In the genomic region with DNA sequence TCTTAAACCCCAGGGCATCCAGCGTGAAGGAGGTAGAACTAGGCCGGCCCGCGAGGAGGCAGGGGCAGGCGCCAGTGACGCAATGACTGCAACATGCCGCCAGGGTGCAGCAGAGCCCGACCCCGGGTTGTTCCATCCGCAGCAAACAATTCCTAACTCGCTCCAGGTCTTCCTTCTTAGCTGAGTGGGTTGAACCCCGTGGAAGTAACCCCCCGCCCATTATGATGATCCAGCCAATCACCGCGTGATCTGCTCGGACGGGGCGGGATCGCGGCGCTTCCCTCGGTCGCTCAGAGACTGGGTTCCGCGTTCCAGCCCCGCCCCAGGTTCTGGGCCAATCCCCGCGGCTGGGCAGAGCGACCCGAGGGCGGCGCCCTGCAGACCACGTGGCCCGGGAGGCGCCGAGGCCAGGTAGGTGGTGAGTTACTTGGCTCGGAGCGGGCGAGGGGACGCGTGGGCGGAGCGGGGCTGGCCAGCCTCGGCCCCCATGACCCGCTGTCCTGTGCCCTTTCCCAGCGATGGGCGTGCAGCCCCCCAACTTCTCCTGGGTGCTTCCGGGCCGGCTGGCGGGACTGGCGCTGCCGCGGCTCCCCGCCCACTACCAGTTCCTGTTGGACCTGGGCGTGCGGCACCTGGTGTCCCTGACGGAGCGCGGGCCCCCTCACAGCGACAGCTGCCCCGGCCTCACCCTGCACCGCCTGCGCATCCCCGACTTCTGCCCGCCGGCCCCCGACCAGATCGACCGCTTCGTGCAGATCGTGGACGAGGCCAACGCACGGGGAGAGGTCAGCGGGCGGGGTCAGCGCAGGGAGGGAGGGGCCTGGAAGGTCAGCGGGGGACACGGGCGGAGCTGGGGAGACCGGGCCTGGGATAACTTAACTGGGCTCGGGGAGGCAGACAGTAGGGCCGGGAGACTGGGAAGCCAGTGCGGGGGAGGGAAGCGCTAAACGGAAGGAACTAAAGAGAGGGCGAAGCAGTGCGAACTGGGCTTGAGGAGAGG, we compare ENCODE assay signal across 1 cellular context.
A peak's percentile ranks its signal among the peaks of the same experiment; 100 is the strongest.
TF ChIP-seq lines count a peak whose summit lies in the region.

A gene (plus strand): TSS at position 380 of the 1,000 bp plus-strand sequence. CDS start 139 bp downstream, at position 519.

TF ChIP-seq in K562, 482 proteins besides CTCF, POLR2A, EP300 and RAD21 (continued from another document and continues in another):
- TF ChIP-seq, protein P1, sequence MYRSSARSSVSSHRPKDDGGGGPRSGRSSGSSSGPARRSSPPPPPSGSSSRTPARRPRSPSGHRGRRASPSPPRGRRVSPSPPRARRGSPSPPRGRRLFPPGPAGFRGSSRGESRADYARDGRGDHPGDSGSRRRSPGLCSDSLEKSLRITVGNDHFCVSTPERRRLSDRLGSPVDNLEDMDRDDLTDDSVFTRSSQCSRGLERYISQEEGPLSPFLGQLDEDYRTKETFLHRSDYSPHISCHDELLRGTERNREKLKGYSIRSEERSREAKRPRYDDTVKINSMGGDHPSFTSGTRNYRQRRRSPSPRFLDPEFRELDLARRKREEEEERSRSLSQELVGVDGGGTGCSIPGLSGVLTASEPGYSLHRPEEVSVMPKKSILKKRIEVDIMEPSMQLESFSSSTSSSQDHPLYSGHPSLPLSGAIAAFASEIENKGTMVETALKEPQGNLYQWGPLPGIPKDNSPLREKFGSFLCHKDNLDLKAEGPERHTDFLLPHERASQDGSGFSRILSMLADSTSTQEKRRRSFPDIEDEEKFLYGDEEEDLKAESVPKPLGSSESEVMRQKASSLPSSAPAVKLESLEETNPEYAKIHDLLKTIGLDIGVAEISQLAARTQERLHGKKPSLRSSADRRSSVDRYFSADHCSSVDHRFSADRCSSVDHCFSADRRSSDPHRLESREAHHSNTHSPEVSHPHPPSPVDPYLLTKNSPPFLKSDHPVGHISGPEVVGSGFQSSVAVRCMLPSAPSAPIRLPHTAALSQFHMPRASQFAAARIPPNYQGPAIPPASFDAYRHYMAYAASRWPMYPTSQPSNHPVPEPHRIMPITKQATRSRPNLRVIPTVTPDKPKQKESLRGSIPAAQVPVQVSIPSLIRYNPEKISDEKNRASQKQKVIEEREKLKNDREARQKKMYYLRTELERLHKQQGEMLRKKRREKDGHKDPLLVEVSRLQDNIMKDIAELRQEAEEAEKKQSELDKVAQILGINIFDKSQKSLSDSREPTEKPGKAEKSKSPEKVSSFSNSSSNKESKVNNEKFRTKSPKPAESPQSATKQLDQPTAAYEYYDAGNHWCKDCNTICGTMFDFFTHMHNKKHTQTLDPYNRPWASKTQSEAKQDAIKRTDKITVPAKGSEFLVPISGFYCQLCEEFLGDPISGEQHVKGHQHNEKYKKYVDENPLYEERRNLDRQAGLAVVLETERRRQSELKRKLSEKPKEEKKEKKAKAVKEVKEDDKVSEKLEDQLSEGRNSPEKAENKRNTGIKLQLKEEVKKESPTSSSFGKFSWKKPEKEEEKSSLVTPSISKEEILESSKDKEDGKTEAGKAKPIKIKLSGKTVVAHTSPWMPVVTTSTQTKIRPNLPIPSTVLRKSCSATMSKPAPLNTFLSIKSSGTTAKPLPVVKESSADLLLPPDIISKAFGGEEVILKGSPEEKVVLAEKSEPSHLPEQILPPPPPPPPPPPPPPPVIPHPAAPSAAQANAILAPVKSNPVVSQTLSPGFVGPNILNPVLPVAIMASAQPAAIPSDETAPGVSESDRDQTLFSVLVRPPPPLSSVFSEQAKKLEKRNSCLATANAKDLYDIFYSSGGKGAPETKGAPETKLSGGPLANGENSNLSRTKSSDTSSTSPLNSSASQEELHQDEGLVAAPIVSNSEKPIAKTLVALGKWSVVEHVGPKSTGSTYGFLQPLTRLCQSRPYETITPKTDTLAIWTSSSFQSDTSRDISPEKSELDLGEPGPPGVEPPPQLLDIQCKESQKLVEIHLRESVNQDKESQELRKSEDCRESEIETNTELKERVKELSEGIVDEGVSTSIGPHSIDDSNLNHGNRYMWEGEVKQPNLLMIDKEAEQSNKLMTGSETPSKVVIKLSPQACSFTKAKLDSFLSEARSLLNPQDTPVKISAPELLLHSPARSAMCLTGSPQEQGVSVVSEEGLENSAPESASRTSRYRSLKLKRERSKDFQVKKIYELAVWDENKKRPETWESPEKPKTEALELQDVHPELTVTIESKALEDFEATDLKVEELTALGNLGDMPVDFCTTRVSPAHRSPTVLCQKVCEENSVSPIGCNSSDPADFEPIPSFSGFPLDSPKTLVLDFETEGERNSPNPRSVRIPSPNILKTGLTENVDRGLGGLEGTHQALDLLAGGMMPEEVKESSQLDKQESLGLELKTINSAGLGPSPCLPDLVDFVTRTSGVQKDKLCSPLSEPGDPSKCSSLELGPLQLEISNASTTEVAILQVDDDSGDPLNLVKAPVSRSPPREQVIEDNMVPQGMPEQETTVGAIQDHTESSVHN (IDR thresholded peaks at IDR 0.05; ENCODE audit: borderline replicate concordance in 1 of 2, low read depth in 1 of 2), result no peak
- TF ChIP-seq SRSF3 (IDR thresholded peaks at IDR 0.05; ENCODE audit: insufficient read depth, low read length), result no peak
- TF ChIP-seq, protein P2, sequence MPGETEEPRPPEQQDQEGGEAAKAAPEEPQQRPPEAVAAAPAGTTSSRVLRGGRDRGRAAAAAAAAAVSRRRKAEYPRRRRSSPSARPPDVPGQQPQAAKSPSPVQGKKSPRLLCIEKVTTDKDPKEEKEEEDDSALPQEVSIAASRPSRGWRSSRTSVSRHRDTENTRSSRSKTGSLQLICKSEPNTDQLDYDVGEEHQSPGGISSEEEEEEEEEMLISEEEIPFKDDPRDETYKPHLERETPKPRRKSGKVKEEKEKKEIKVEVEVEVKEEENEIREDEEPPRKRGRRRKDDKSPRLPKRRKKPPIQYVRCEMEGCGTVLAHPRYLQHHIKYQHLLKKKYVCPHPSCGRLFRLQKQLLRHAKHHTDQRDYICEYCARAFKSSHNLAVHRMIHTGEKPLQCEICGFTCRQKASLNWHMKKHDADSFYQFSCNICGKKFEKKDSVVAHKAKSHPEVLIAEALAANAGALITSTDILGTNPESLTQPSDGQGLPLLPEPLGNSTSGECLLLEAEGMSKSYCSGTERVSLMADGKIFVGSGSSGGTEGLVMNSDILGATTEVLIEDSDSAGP (CRISPR knock-in tag; IDR thresholded peaks at IDR 0.05), result no peak
- TF ChIP-seq ZNF408 (CRISPR knock-in tag; IDR thresholded peaks at IDR 0.05; ENCODE audit: low read depth), result no peak
- no peak for TF ChIP-seq TAF15 (IDR thresholded peaks at IDR 0.05; ENCODE audit: low read depth, low read length)
- TF ChIP-seq, protein P3, sequence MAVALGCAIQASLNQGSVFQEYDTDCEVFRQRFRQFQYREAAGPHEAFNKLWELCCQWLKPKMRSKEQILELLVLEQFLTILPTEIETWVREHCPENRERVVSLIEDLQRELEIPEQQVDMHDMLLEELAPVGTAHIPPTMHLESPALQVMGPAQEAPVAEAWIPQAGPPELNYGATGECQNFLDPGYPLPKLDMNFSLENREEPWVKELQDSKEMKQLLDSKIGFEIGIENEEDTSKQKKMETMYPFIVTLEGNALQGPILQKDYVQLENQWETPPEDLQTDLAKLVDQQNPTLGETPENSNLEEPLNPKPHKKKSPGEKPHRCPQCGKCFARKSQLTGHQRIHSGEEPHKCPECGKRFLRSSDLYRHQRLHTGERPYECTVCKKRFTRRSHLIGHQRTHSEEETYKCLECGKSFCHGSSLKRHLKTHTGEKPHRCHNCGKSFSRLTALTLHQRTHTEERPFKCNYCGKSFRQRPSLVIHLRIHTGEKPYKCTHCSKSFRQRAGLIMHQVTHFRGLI (CRISPR knock-in tag; IDR thresholded peaks at IDR 0.05), result no peak
- no peak for TF ChIP-seq PHB2 (IDR thresholded peaks at IDR 0.05; ENCODE audit: low read depth)
- no peak for TF ChIP-seq ZNF3 (CRISPR knock-in tag; IDR thresholded peaks at IDR 0.05)
- no peak for TF ChIP-seq DIDO1 (tag; IDR thresholded peaks at IDR 0.05; ENCODE audit: low read depth)
- TF ChIP-seq ZC3H11A (IDR thresholded peaks at IDR 0.05; ENCODE audit: low read depth, low read length), result no peak
- TF ChIP-seq KAT2B (IDR thresholded peaks at IDR 0.05; ENCODE audit: low read depth, low read length), result no peak
- TF ChIP-seq PPARD (CRISPR knock-in tag; IDR thresholded peaks at IDR 0.05), result no peak
- TF ChIP-seq, protein P4, sequence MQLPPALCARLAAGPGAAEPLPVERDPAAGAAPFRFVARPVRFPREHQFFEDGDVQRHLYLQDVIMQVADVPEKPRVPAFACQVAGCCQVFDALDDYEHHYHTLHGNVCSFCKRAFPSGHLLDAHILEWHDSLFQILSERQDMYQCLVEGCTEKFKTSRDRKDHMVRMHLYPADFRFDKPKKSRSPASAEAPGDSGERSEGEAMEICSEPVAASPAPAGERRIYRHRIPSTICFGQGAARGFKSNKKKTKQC (CRISPR knock-in tag; IDR thresholded peaks at IDR 0.05), result peak; percentile 84
- peak; percentile 65; the same call in 1 of the 2 replicates for TF ChIP-seq ZBTB7A (IDR thresholded peaks at IDR 0.05; ENCODE audit: borderline replicate concordance, control insufficient read depth, low read depth, low read length)
- TF ChIP-seq, protein P5, sequence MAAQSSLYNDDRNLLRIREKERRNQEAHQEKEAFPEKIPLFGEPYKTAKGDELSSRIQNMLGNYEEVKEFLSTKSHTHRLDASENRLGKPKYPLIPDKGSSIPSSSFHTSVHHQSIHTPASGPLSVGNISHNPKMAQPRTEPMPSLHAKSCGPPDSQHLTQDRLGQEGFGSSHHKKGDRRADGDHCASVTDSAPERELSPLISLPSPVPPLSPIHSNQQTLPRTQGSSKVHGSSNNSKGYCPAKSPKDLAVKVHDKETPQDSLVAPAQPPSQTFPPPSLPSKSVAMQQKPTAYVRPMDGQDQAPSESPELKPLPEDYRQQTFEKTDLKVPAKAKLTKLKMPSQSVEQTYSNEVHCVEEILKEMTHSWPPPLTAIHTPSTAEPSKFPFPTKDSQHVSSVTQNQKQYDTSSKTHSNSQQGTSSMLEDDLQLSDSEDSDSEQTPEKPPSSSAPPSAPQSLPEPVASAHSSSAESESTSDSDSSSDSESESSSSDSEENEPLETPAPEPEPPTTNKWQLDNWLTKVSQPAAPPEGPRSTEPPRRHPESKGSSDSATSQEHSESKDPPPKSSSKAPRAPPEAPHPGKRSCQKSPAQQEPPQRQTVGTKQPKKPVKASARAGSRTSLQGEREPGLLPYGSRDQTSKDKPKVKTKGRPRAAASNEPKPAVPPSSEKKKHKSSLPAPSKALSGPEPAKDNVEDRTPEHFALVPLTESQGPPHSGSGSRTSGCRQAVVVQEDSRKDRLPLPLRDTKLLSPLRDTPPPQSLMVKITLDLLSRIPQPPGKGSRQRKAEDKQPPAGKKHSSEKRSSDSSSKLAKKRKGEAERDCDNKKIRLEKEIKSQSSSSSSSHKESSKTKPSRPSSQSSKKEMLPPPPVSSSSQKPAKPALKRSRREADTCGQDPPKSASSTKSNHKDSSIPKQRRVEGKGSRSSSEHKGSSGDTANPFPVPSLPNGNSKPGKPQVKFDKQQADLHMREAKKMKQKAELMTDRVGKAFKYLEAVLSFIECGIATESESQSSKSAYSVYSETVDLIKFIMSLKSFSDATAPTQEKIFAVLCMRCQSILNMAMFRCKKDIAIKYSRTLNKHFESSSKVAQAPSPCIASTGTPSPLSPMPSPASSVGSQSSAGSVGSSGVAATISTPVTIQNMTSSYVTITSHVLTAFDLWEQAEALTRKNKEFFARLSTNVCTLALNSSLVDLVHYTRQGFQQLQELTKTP (IDR thresholded peaks at IDR 0.05; ENCODE audit: low read depth in 1 of 2, partially characterized antibody in 2 of 2), result no peak
- TF ChIP-seq RUNX1 (IDR thresholded peaks at IDR 0.05; ENCODE audit: low read depth), result no peak
- TF ChIP-seq BHLHE40 (IDR thresholded peaks at IDR 0.05; ENCODE audit: low read length), result 0 out of 2 replicates have a peak, but pooled peaks have one; percentile 38
- TF ChIP-seq FOSL1 (tag; conservative IDR thresholded peaks at IDR 0.05), result peak; percentile 58; the same call in 1 of the 2 replicates
- TF ChIP-seq, protein P6, sequence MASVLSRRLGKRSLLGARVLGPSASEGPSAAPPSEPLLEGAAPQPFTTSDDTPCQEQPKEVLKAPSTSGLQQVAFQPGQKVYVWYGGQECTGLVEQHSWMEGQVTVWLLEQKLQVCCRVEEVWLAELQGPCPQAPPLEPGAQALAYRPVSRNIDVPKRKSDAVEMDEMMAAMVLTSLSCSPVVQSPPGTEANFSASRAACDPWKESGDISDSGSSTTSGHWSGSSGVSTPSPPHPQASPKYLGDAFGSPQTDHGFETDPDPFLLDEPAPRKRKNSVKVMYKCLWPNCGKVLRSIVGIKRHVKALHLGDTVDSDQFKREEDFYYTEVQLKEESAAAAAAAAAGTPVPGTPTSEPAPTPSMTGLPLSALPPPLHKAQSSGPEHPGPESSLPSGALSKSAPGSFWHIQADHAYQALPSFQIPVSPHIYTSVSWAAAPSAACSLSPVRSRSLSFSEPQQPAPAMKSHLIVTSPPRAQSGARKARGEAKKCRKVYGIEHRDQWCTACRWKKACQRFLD (CRISPR knock-in tag; IDR thresholded peaks at IDR 0.05), result 0 out of 2 replicates have a peak, but pooled peaks have one; percentile 54
- no peak for TF ChIP-seq BRD9 (IDR thresholded peaks at IDR 0.05; ENCODE audit: low read depth, partially characterized antibody)
- no peak for TF ChIP-seq SRF (CRISPR knock-in tag; IDR thresholded peaks at IDR 0.05)
- TF ChIP-seq, protein P7, sequence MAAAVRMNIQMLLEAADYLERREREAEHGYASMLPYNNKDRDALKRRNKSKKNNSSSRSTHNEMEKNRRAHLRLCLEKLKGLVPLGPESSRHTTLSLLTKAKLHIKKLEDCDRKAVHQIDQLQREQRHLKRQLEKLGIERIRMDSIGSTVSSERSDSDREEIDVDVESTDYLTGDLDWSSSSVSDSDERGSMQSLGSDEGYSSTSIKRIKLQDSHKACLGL (CRISPR knock-in tag; IDR thresholded peaks at IDR 0.05; ENCODE audit: borderline replicate concordance, poor library complexity, severe bottlenecking), result peak; percentile 83
- no peak for TF ChIP-seq TSC22D4 (tag; IDR thresholded peaks at IDR 0.05)
- TF ChIP-seq ZC3H4 (CRISPR knock-in tag; IDR thresholded peaks at IDR 0.05; ENCODE audit: borderline replicate concordance), result no peak
- TF ChIP-seq, protein P8, sequence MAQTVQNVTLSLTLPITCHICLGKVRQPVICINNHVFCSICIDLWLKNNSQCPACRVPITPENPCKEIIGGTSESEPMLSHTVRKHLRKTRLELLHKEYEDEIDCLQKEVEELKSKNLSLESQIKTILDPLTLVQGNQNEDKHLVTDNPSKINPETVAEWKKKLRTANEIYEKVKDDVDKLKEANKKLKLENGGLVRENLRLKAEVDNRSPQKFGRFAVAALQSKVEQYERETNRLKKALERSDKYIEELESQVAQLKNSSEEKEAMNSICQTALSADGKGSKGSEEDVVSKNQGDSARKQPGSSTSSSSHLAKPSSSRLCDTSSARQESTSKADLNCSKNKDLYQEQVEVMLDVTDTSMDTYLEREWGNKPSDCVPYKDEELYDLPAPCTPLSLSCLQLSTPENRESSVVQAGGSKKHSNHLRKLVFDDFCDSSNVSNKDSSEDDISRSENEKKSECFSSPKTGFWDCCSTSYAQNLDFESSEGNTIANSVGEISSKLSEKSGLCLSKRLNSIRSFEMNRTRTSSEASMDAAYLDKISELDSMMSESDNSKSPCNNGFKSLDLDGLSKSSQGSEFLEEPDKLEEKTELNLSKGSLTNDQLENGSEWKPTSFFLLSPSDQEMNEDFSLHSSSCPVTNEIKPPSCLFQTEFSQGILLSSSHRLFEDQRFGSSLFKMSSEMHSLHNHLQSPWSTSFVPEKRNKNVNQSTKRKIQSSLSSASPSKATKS (CRISPR knock-in tag; IDR thresholded peaks at IDR 0.05), result no peak
- TF ChIP-seq HNRNPK (IDR thresholded peaks at IDR 0.05; ENCODE audit: low read depth, low read length, poor library complexity, severe bottlenecking), result no peak
- no peak for TF ChIP-seq ZNF41 (CRISPR knock-in tag; conservative IDR thresholded peaks at IDR 0.05)
- TF ChIP-seq ZNF57 (CRISPR knock-in tag; IDR thresholded peaks at IDR 0.05), result no peak
- no peak for TF ChIP-seq MECOM (CRISPR knock-in tag; IDR thresholded peaks at IDR 0.05)
- TF ChIP-seq, protein P9, sequence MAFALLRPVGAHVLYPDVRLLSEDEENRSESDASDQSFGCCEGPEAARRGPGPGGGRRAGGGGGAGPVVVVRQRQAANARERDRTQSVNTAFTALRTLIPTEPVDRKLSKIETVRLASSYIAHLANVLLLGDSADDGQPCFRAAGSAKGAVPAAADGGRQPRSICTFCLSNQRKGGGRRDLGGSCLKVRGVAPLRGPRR (CRISPR knock-in tag; IDR thresholded peaks at IDR 0.05), result no peak
- no peak for TF ChIP-seq KLF10 (CRISPR knock-in tag; IDR thresholded peaks at IDR 0.05)
